In the genomic region with DNA sequence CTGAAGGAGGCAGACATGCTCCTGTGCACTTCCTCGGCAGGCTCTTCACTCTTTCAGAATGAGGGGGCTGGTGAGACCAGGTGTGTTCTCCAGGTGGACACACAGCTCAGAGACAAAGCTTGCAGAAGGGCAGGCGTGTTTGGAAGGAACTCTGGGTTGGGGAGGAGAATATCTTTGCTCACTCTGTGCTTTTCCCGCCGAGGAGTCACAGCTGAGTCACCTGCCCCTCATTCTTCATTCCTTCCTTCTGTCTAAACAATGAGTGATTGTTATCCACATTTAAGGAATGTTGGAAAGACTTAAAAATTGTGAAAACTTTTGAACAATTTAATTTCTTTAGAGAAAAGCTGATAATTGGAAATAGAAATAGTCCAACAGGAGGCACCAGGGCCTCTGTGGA, we compare ENCODE assay signal across 17 cellular contexts.
DNase-seq lines count a peak whose midpoint lies in the region; ATAC-seq, FAIRE-seq and TF ChIP-seq lines count a peak whose summit lies in the region.
"Had no signal": no experiment of that assay in that cellular context is flagged by ENCODE, and none has a peak within 500 bp of the region (broad histone marks: within the 10 kb centered on the region; RNA-seq: fewer than 3 reads in every experiment).

No MANE protein-coding gene starts in this region.

- TF ChIP-seq CTCF in RWPE1 (conservative IDR thresholded peaks at IDR 0.05; ENCODE audit: low read depth) (no peak), keratinocyte (optimal IDR thresholded peaks at IDR 0.05 in 1 of 3, IDR thresholded peaks at IDR 0.05 in 1 of 3, conservative IDR thresholded peaks at IDR 0.05 in 1 of 3; ENCODE audit: extremely low read depth in 1 of 3, insufficient read depth in 2 of 3, low read length in 3 of 3) (no peak), upper lobe of right lung (IDR thresholded peaks at IDR 0.05) (no peak)

- ATAC-seq in upper lobe of right lung, result no peak
- ATAC-seq: A549; CD8-positive, alpha-beta T cell; GM23338 had no signal

- H3K79me2 ChIP-seq in keratinocyte (ENCODE audit: control insufficient read depth, insufficient read depth, low read length), result no peaks in the 10 kb centered on the region

- H2AFZ ChIP-seq in keratinocyte (ENCODE audit: control insufficient read depth, low read length), result no peak overlapping the region
- H2AFZ ChIP-seq: GM23338 had no signal

- H3K4me1 ChIP-seq in keratinocyte (ENCODE audit: control insufficient read depth, extremely low read depth, insufficient read depth, low read length), result no peaks in the 10 kb centered on the region
- no peaks in the 10 kb centered on the region for H3K4me1 ChIP-seq in upper lobe of right lung
- H3K4me1 ChIP-seq: A549, BE2C, HAP-1 had no signal

- CTCF ChIA-PET in RWPE1 (lab: Yijun Ruan, JAX), result no interaction called here

- FAIRE-seq in keratinocyte (lab: Jason Lieb, UNC), result no peak
- FAIRE-seq: A549, GM12891 had no signal

- dilution Hi-C loops in keratinocyte (cut with MboI; ENCODE audit: extremely low pct_ligation_motif_present, low sequenced_read_pairs), result no loop called here

- intact Hi-C loops in upper lobe of right lung (cut with DNase I), result no loop called here

- H3K4me3 ChIP-seq in keratinocyte (ENCODE audit: control insufficient read depth in 2 of 3, extremely low read depth in 1 of 3, insufficient read depth in 2 of 3, low read depth in 1 of 3, low read length in 3 of 3) (no peak overlapping the region), upper lobe of right lung (no peak overlapping the region)
- H3K4me3 ChIP-seq: A549, GM23338, HAP-1 had no signal

- H3K9me3 ChIP-seq in keratinocyte (ENCODE audit: control insufficient read depth, low read depth, low read length), result no peaks in the 10 kb centered on the region
- no peaks in the 10 kb centered on the region for H3K9me3 ChIP-seq in upper lobe of right lung
- H3K9me3 ChIP-seq: A549, BE2C, HAP-1 had no signal

- H3K27me3 ChIP-seq in keratinocyte (ENCODE audit: control insufficient read depth, extremely low read depth, insufficient read depth, low read length) (no peaks in the 10 kb centered on the region), upper lobe of right lung (no peaks in the 10 kb centered on the region)

- H3K9ac ChIP-seq in keratinocyte (ENCODE audit: control insufficient read depth, extremely low read depth, insufficient read depth, low read length), result no peak overlapping the region

- POLR2A ChIA-PET in RWPE1 (lab: Yijun Ruan, JAX; ENCODE audit: low non-redundant PET), result no interaction called here

- DNase-seq in EL, result peak; percentile 3
- DNase-seq in RWPE1 (ENCODE audit: low spot score), result peak; percentile 5
- peak; percentile 19 for DNase-seq in keratinocyte (ENCODE audit: low read depth, low spot score)
- peak; percentile 34 for DNase-seq in ureter (ENCODE audit: low spot score)
- DNase-seq in NCI-H2171 (lab: John Stamatoyannopoulos, UW), result no peak
- no peak for DNase-seq in GOT3 (lab: John Stamatoyannopoulos, UW)
- no peak for DNase-seq in upper lobe of right lung
- DNase-seq in T1000 (lab: John Stamatoyannopoulos, UW), result no peak
- DNase-seq: BE2C; CD8-positive, alpha-beta T cell; COR-L47; DND-41 had no signal

- H3K9me1 ChIP-seq in keratinocyte (ENCODE audit: control insufficient read depth, extremely low read depth, insufficient read depth, low read length), result no peaks in the 10 kb centered on the region

- H3K36me3 ChIP-seq in keratinocyte (ENCODE audit: control insufficient read depth in 2 of 2, extremely low read depth in 1 of 2, insufficient read depth in 2 of 2, low read length in 2 of 2) (no peaks in the 10 kb centered on the region), upper lobe of right lung (no peaks in the 10 kb centered on the region)
- H3K36me3 ChIP-seq: BE2C, HAP-1 had no signal

- no peaks in the 10 kb centered on the region for H4K20me1 ChIP-seq in keratinocyte (ENCODE audit: control insufficient read depth, extremely low read depth, insufficient read depth, low read length)

- no peak overlapping the region for H3K27ac ChIP-seq in RWPE1
- H3K27ac ChIP-seq in keratinocyte (ENCODE audit: control insufficient read depth, insufficient read depth, low read length), result no peak overlapping the region
- H3K27ac ChIP-seq in upper lobe of right lung, result no peak overlapping the region
- H3K27ac ChIP-seq: A549, C4-2B had no signal

- no peak overlapping the region for H3K4me2 ChIP-seq in keratinocyte (ENCODE audit: control insufficient read depth, extremely low read depth, insufficient read depth, low read depth, low read length)
- H3K4me2 ChIP-seq: A549, GM23338 had no signal

Comparison
In these comparisons a context has a peak if more than half of its experiments do, and no peak if none do; other contexts are left out.
1. DNase-seq: peak in EL (single experiment), RWPE1 (single experiment), keratinocyte (single experiment) and ureter (single experiment); none in NCI-H2171 (single experiment), GOT3 (single experiment), upper lobe of right lung (single experiment) and T1000 (single experiment).